27 cellular contexts compared by ENCODE assay signal in genomic region chr22:20899827-20900423, GRCh38.
"Had no signal": no experiment of that assay in that cellular context is flagged by ENCODE, and none has a peak within 500 bp of the region (broad histone marks: within the 10 kb centered on the region; RNA-seq: fewer than 3 reads in every experiment).

No MANE protein-coding gene starts in this region.

- H3K9me3 Mint-ChIP-seq: natural killer cell; neural crest cell; stimulated activated naive CD8-positive, alpha-beta T cell treated with anti-CD3 and anti-CD28 coated beads, Interleukin-15, amount 100 ng/mL, for 72 hours had no signal

- DNase-seq: dermis blood vessel endothelial cell; effector memory CD4-positive, alpha-beta T cell; erythroblast; esophagus squamous epithelium; foreskin melanocyte; glutamatergic neuron; heart right ventricle; hippocampal formation; left cardiac atrium; left ventricle myocardium inferior; lower lobe of right lung; natural killer cell; pancreas; small intestine; stimulated activated CD4-positive, alpha-beta T cell treated with anti-CD3 and anti-CD28 coated beads, Interleukin-12 subunit alpha, Interleukin-12 subunit beta, amount 100 ng/mL, for 4 hours; stimulated activated CD4-positive, alpha-beta T cell treated with anti-CD3 and anti-CD28 coated beads, Interleukin-1b, Interleukin-23, amount 100 ng/mL, for 48 hours; stimulated activated CD4-positive, alpha-beta T cell treated with anti-CD3 and anti-CD28 coated beads, Interleukin-4, amount 100 ng/mL, for 1 hour; stimulated activated CD8-positive, alpha-beta memory T cell treated with anti-CD3 and anti-CD28 coated beads, Interleukin-4, amount 100 ng/mL, for 48 hours; stimulated activated naive CD4-positive, alpha-beta T cell; stimulated activated naive CD8-positive, alpha-beta T cell treated with anti-CD3 and anti-CD28 coated beads, Interleukin-15, amount 100 ng/mL, for 72 hours had no signal

- H3K4me3 Mint-ChIP-seq: natural killer cell; neural crest cell; stimulated activated naive CD8-positive, alpha-beta T cell treated with anti-CD3 and anti-CD28 coated beads, Interleukin-15, amount 100 ng/mL, for 72 hours had no signal

- H3K27ac Mint-ChIP-seq: natural killer cell had no signal

- FAIRE-seq: endometrium, islet of Langerhans, pancreas, small intestine had no signal

- H3K4me1 Mint-ChIP-seq: natural killer cell; neural crest cell; stimulated activated naive CD8-positive, alpha-beta T cell treated with anti-CD3 and anti-CD28 coated beads, Interleukin-15, amount 100 ng/mL, for 72 hours had no signal

- ATAC-seq: heart right ventricle; left cardiac atrium; lower lobe of right lung; natural killer cell; pancreas; stimulated activated naive CD8-positive, alpha-beta T cell treated with anti-CD3 and anti-CD28 coated beads, Interleukin-15, amount 100 ng/mL, for 72 hours had no signal

- H3K4me1 ChIP-seq: left ventricle myocardium inferior, pancreas had no signal

- H3K27me3 ChIP-seq: esophagus squamous epithelium, heart right ventricle, neutrophil, pancreas, right lobe of liver, suprapubic skin had no signal

- H3K36me3 ChIP-seq: esophagus squamous epithelium, heart right ventricle, left ventricle myocardium inferior, lower lobe of right lung, neutrophil, pancreas, right lobe of liver, suprapubic skin had no signal

- H3K36me3 Mint-ChIP-seq: natural killer cell had no signal

- H3K9me3 ChIP-seq: esophagus squamous epithelium, heart right ventricle, left ventricle myocardium inferior, lower lobe of right lung, neutrophil, pancreas, right lobe of liver, suprapubic skin had no signal

- H3K27ac ChIP-seq: coronary artery, esophagus squamous epithelium, heart right ventricle, left ventricle myocardium inferior, lower lobe of right lung, neutrophil, pancreas, right lobe of liver, suprapubic skin had no signal

- H3K4me3 ChIP-seq: coronary artery, esophagus squamous epithelium, heart right ventricle, left ventricle myocardium inferior, lower lobe of right lung, pancreas, right lobe of liver, suprapubic skin had no signal
